In the genomic region with DNA sequence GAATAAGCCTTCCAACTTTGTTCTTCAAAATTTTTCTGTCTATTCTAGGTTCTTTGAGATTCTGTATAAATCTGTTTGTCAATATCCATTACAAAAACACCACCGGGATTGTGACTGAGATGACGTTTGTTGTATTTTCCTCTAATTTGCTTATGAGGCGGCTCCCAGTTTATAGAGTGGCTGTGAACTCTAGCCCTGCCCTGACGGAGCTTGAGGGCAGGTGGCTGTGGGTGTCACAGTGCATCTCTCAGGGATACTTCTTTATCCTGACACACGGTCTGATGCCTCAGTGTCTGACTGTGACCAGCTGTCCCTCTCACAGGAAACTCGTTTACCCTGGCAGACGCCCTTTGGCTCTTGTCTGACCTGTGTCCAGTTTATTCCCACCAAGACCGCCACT, we compare ENCODE assay signal across 17 cellular contexts. TPM values are rescaled to one million over a fixed set of nuclear protein-coding genes. Genes with fewer than 3 reads are reported as not detected.
DNase-seq lines count a peak whose midpoint lies in the region; ATAC-seq, FAIRE-seq and TF ChIP-seq lines count a peak whose summit lies in the region.
"Had no signal": no experiment of that assay in that cellular context is flagged by ENCODE, and none has a peak within 500 bp of the region (broad histone marks: within the 10 kb centered on the region; RNA-seq: fewer than 3 reads in every experiment).

No MANE protein-coding gene starts in this region.

- intact Hi-C loops in K562 (cut with micrococcal nuclease) = no loop called here
- intact Hi-C loops in psoas muscle (cut with DNase I) = loop anchor here (5.0 kb wide), 1 partner anchor 1974 kb away; no protein-coding TSS in a partner anchor

- H3K27ac ChIP-seq in K562 (ENCODE audit: extremely low read depth, low read depth, low read length) = no peak overlapping the region
- H3K27ac ChIP-seq in psoas muscle = no peak overlapping the region
- H3K27ac ChIP-seq: C4-2B had no signal

- no peak for ATAC-seq in K562
- ATAC-seq in HG03469 (IDR thresholded peaks at IDR 0.05; ENCODE audit: unreplicated experiment) = no peak
- no peak for ATAC-seq in psoas muscle
- ATAC-seq: A549; CD8-positive, alpha-beta T cell; HepG2 had no signal

- POLR2A ChIA-PET in K562 (lab: Yijun Ruan, JAX) = no interaction called here

- FAIRE-seq in K562 (lab: Jason Lieb, UNC) = peak; percentile 63
- FAIRE-seq: A549, GM12892, HepG2 had no signal

- H3K4me1 ChIP-seq in K562 (replicated peaks in 1 of 2; ENCODE audit: control insufficient read depth in 2 of 2, insufficient read depth in 2 of 2, low read length in 2 of 2) (peaks cover 0 to 5% of the 10 kb centered on the region in 2 experiments; a peak in 3 of 5 replicates), psoas muscle (peaks cover 1% of the 10 kb centered on the region)
- H3K4me1 ChIP-seq: BE2C, Caco-2 had no signal

- BruUV-seq in K562 (replicated peaks; lab: Mats Ljungman, UMichigan) = no TSS peak

- no peaks in the 10 kb centered on the region for H3K79me2 ChIP-seq in K562 (ENCODE audit: control insufficient read depth, insufficient read depth, low read length)

- no peak overlapping the region for H3K9ac ChIP-seq in K562 (ENCODE audit: insufficient read depth in 1 of 2, low read depth in 2 of 2, low read length in 2 of 2)

- H3K9me1 ChIP-seq in K562 (ENCODE audit: control insufficient read depth, insufficient read depth, low read length) = no peaks in the 10 kb centered on the region

- in situ Hi-C loops in K562 (cut with MboI) = no loop called here

- CTCF ChIA-PET in K562 (lab: Yijun Ruan, JAX; ENCODE audit: low intra/inter-chr PET ratio) = no interaction called here

- no peak overlapping the region for H3K4me3 ChIP-seq in K562
- no peak overlapping the region for H3K4me3 ChIP-seq in psoas muscle
- H3K4me3 ChIP-seq: A549 had no signal

- TF ChIP-seq CTCF in K562 (IDR thresholded peaks at IDR 0.05 in 2 of 3, conservative IDR thresholded peaks at IDR 0.05 in 1 of 3; ENCODE audit: insufficient read depth in 2 of 3, low read depth in 1 of 3, low read length in 3 of 3) (no peak), psoas muscle (IDR thresholded peaks at IDR 0.05) (no peak)

- H3K27me3 ChIP-seq in K562 (ENCODE audit: control insufficient read depth in 2 of 2, insufficient read depth in 2 of 2, low read length in 2 of 2) (peaks cover 2 to 13% of the 10 kb centered on the region in 2 experiments; a peak in 4 of 5 replicates), psoas muscle (ENCODE audit: insufficient read depth in 3 of 3, low read length in 2 of 3) (no peaks in the 10 kb centered on the region)
- H3K27me3 ChIP-seq: BE2C had no signal

- TF ChIP-seq RAD21 in K562 (CRISPR knock-in tag; conservative IDR thresholded peaks at IDR 0.05 in 1 of 2, IDR thresholded peaks at IDR 0.05 in 1 of 2) = no peak

- TF ChIP-seq POLR2A in K562 (conservative IDR thresholded peaks at IDR 0.05) = no peak

- TF ChIP-seq EP300 in K562 (IDR thresholded peaks at IDR 0.05; ENCODE audit: low read length) = no peak

- H4K20me1 ChIP-seq in K562 (replicated peaks; ENCODE audit: control insufficient read depth, insufficient read depth, low read length) = no peaks in the 10 kb centered on the region

- no peaks in the 10 kb centered on the region for H3K9me3 ChIP-seq in K562 (replicated peaks; ENCODE audit: control insufficient read depth, insufficient read depth, low read depth, low read length)
- H3K9me3 ChIP-seq in psoas muscle = no peaks in the 10 kb centered on the region
- H3K9me3 ChIP-seq: BE2C had no signal

- DNase-seq in NCI-H526 treated with DMSO at 0.1 percent for 48 hours (lab: John Stamatoyannopoulos, UW) = peak; percentile 56
- no peak for DNase-seq in K562 (ENCODE audit: extremely low read depth in 1 of 4, low spot score in 3 of 4)
- DNase-seq in left kidney (ENCODE audit: low read depth, low spot score) = peak; percentile 45
- no peak for DNase-seq in psoas muscle
- no peak for DNase-seq in activated CD4-positive, alpha-beta T cell treated with anti-CD3 and anti-CD28 coated beads for 48 hours
- DNase-seq: BE2C; Caco-2; CD8-positive, alpha-beta T cell; DND-41; GDM1; GOT3; H9 had no signal

- H3K36me3 ChIP-seq in K562 (ENCODE audit: control insufficient read depth, insufficient read depth, low read length) (no peaks in the 10 kb centered on the region), psoas muscle (ENCODE audit: insufficient read depth in 1 of 2, low read depth in 1 of 2) (no peaks in the 10 kb centered on the region)
- H3K36me3 ChIP-seq: BE2C had no signal

- WGBS in K562 (ENCODE audit: insufficient coverage, low coverage, missing lambda C conversion rate) = 46% methylated on average over 6 of the region's 8 CpGs
- 67 to 71% (median 68%) methylated on average over 8 of the region's 8 CpGs for WGBS in psoas muscle, 3 donors

- H2AFZ ChIP-seq in K562 (ENCODE audit: low read depth, low read length) = no peak overlapping the region

- H3K4me2 ChIP-seq in K562 (ENCODE audit: insufficient read depth, low read length) = no peak overlapping the region
- H3K4me2 ChIP-seq: A549 had no signal

TF ChIP-seq in K562, 482 proteins besides CTCF, POLR2A, EP300 and RAD21 (continues in another document):
- TF ChIP-seq, protein P1, sequence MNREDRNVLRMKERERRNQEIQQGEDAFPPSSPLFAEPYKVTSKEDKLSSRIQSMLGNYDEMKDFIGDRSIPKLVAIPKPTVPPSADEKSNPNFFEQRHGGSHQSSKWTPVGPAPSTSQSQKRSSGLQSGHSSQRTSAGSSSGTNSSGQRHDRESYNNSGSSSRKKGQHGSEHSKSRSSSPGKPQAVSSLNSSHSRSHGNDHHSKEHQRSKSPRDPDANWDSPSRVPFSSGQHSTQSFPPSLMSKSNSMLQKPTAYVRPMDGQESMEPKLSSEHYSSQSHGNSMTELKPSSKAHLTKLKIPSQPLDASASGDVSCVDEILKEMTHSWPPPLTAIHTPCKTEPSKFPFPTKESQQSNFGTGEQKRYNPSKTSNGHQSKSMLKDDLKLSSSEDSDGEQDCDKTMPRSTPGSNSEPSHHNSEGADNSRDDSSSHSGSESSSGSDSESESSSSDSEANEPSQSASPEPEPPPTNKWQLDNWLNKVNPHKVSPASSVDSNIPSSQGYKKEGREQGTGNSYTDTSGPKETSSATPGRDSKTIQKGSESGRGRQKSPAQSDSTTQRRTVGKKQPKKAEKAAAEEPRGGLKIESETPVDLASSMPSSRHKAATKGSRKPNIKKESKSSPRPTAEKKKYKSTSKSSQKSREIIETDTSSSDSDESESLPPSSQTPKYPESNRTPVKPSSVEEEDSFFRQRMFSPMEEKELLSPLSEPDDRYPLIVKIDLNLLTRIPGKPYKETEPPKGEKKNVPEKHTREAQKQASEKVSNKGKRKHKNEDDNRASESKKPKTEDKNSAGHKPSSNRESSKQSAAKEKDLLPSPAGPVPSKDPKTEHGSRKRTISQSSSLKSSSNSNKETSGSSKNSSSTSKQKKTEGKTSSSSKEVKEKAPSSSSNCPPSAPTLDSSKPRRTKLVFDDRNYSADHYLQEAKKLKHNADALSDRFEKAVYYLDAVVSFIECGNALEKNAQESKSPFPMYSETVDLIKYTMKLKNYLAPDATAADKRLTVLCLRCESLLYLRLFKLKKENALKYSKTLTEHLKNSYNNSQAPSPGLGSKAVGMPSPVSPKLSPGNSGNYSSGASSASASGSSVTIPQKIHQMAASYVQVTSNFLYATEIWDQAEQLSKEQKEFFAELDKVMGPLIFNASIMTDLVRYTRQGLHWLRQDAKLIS (CRISPR knock-in tag; IDR thresholded peaks at IDR 0.05) = no peak
- TF ChIP-seq DMBX1 (CRISPR knock-in tag; IDR thresholded peaks at IDR 0.05; ENCODE audit: borderline replicate concordance) (no peak), PHF8 (IDR thresholded peaks at IDR 0.05; ENCODE audit: borderline replicate concordance, low read length) (no peak), GTF2E2 (tag; IDR thresholded peaks at IDR 0.05) (no peak), MEIS2 (IDR thresholded peaks at IDR 0.05; ENCODE audit: partially characterized antibody) (no peak), ZKSCAN3 (CRISPR knock-in tag; IDR thresholded peaks at IDR 0.05) (no peak), NCOA1 (IDR thresholded peaks at IDR 0.05; ENCODE audit: low read depth) (no peak)
- TF ChIP-seq, protein P2, sequence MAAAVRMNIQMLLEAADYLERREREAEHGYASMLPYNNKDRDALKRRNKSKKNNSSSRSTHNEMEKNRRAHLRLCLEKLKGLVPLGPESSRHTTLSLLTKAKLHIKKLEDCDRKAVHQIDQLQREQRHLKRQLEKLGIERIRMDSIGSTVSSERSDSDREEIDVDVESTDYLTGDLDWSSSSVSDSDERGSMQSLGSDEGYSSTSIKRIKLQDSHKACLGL (CRISPR knock-in tag; IDR thresholded peaks at IDR 0.05; ENCODE audit: borderline replicate concordance, poor library complexity, severe bottlenecking) = no peak
- TF ChIP-seq, protein P3, sequence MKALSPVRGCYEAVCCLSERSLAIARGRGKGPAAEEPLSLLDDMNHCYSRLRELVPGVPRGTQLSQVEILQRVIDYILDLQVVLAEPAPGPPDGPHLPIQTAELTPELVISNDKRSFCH (CRISPR knock-in tag; IDR thresholded peaks at IDR 0.05) = no peak
- TF ChIP-seq, protein P3 (tag; IDR thresholded peaks at IDR 0.05) = no peak

RNA-seq across cellular contexts. Expression of gene ATXN10, which starts 53.7 kb away (rescaled TPM):
- total RNA-seq in K562 (2011; cell fraction: chromatin; rRNA removed; ENCODE audit: low replicate concordance) = 53.4 and 83.4 TPM in 2 replicates
- total RNA-seq in K562 (2011; cell fraction: nucleolus; rRNA removed) = 26.8 and 40.0 TPM in 2 replicates
- 36.8 and 43.4 TPM in 2 replicates for total RNA-seq in K562 (2011; cell fraction: nucleoplasm; rRNA removed)
- total RNA-seq in K562 (2014; rRNA removed) = 16.6 and 21.7 TPM in 2 replicates
- total RNA-seq in K562 (2014; rRNA removed; fragmentation: Illumina TruSeq; extraction: Trizol) = 32.2 and 35.3 TPM in 2 replicates
- 26.6 and 33.6 TPM in 2 replicates for total RNA-seq in K562 (2015; rRNA removed; fragmentation: Illumina TruSeq; extraction: Trizol)
- 66.7 and 72.9 TPM in 2 replicates for total RNA-seq in K562 (2021)
- polyA plus RNA-seq in K562 (2011; rRNA removed) = 165 and 190 TPM in 2 replicates
- polyA plus RNA-seq in K562 (2011; cell fraction: cytosol; rRNA removed) = 21.2 and 70.6 TPM in 2 replicates
- 27.9 and 39.6 TPM in 2 replicates for polyA plus RNA-seq in K562 (2011; cell fraction: nucleus; rRNA removed)
- polyA plus RNA-seq in K562 (2012) = 62.7 and 69.3 TPM in 2 replicates
- polyA plus RNA-seq in K562 (2014; fragmentation: Illumina TruSeq; extraction: Trizol) = 88.2 and 109 TPM in 2 replicates
- 10 to 100 TPM; 11.5 to 16.4 TPM for polyA plus RNA-seq in K562 (2014; fragmentation: Nextera tagmentation; extraction: Ambion mirVana)
- 38.9 and 60.4 TPM in 2 replicates for polyA plus RNA-seq in K562 (2014; rRNA removed)
- polyA minus RNA-seq in K562 (2011; rRNA and poly(A)+ RNA removed) = 209 and 220 TPM in 2 replicates
- polyA minus RNA-seq in K562 (2011; cell fraction: cytosol; rRNA and poly(A)+ RNA removed) = 51.2 and 64.3 TPM in 2 replicates
- polyA minus RNA-seq in K562 (2011; cell fraction: nucleus; rRNA and poly(A)+ RNA removed) = 21.4 and 35.2 TPM in 2 replicates
- total RNA-seq in psoas muscle = 100 to 1,000 TPM in 3 of 4 donors, 10 to 100 TPM in 1; 79.9 to 173 (median 137) TPM
- 100 to 1,000 TPM in 1 of 3 donors, 10 to 100 TPM in 2; 57.7 to 115 (median 59.4) TPM for polyA plus RNA-seq in psoas muscle

Comparison
In these comparisons a context has a peak if more than half of its experiments do, and no peak if none do; other contexts are left out.
1. DNase-seq: peak in NCI-H526 treated with DMSO at 0.1 percent for 48 hours (single experiment) and left kidney (single experiment); none in K562 (0 of 4), psoas muscle (0 of 2) and activated CD4-positive, alpha-beta T cell treated with anti-CD3 and anti-CD28 coated beads for 48 hours (single experiment).